In genomic region chr14:101428409-101428808, GRCh38 we compare ENCODE assay signal across 11 cellular contexts.
"Had no signal": no experiment of that assay in that cellular context is flagged by ENCODE, and none has a peak within 500 bp of the region (broad histone marks: within the 10 kb centered on the region; RNA-seq: fewer than 3 reads in every experiment).

No MANE protein-coding gene starts in this region.

- H3K9ac ChIP-seq: GM23248 had no signal

- H2AFZ ChIP-seq: GM23248, GM23338 had no signal

- FAIRE-seq: H1, H54 had no signal

- H3K36me3 ChIP-seq: HAP-1 had no signal

- H3K9me3 ChIP-seq: HAP-1 had no signal

- H3K4me2 ChIP-seq: GM23338 had no signal

- DNase-seq: GM23248, GOT3, H7, H9, HCEC 1CT, HFFc6 had no signal

- H3K4me1 ChIP-seq: HAP-1 had no signal

- H3K4me3 ChIP-seq: GM23248, GM23338, HAP-1 had no signal

- ATAC-seq: GM23338, HCT116 had no signal

- H3K27ac ChIP-seq: GM23248 had no signal
